Comparison of ENCODE assay signal across 8 cellular contexts in the genomic region with DNA sequence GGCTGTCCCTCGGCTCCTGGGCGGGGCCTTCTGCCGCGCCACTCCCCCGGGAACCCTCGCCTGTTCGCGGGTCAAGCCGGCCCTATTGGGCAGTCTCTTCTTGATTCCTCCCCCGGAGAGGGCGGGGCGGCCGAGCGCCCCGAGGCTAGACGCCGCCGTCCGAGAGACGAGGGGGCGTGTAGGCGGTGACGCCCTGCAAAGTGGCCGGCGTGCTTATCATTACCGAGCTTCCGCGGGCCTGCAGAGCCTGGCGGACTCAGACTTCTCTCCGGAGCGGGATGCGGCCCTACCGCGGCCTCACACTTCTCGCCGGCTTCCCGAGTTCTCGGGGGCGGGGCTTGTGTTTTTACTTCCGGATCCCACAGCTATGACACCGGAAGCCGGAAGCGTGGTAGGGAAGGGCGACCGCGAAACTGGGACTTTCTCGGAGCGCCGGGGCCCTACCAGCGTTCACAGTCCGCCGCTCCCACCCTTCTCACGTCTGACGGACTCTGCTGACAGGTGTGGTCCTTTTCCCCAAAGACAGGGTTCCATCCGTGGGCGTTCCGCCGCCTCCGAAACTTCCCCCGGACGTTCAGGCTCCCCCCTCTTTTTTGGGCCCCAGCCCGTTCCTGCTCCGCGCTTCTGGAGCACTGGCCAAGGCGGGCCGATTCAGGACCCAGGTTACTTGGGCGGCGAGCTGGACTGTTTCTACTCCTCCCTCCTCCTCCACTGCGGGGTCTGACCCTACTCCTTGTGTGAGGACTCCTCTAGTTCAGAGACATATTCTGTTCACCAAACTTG. TPM values are rescaled to one million over a fixed set of nuclear protein-coding genes. Genes with fewer than 3 reads are reported as not detected.
DNase-seq lines count a peak whose midpoint lies in the region; FAIRE-seq and TF ChIP-seq lines count a peak whose summit lies in the region.

A gene with protein sequence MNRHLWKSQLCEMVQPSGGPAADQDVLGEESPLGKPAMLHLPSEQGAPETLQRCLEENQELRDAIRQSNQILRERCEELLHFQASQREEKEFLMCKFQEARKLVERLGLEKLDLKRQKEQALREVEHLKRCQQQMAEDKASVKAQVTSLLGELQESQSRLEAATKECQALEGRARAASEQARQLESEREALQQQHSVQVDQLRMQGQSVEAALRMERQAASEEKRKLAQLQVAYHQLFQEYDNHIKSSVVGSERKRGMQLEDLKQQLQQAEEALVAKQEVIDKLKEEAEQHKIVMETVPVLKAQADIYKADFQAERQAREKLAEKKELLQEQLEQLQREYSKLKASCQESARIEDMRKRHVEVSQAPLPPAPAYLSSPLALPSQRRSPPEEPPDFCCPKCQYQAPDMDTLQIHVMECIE (plus strand): TSS at position 376 of the 783 bp plus-strand sequence. CDS start 4,383 bp downstream, outside the sequence.

- no peak for FAIRE-seq in frontal cortex (lab: Jason Lieb, UNC)

- in situ Hi-C loops in SK-MEL-5 (cut with HindIII; ENCODE audit: low pct_unique_long_range_greater_than_20kb, low sequenced_read_pairs) = no loop called here

- POLR2A ChIA-PET in HEK293T (lab: Yijun Ruan, JAX) = interaction anchor here (0.6 to 1.1 kb wide), 3 partner anchors 135 to 577 kb away, joined by 3 read pairs; no protein-coding TSS in a partner anchor

- DNase-seq in GF-D8 (lab: John Stamatoyannopoulos, UW) (peak; percentile 63), HEK293T (ENCODE audit: extremely low spot score) (peak; percentile 96), MV-4-11 (lab: John Stamatoyannopoulos, UW) (peak; percentile 85), SK-MEL-5 (ENCODE audit: low read depth, low spot score) (peak; percentile 86), frontal cortex (ENCODE audit: low spot score in 2 of 2) (peak; percentile 93 to 95), non-pigmented ciliary epithelial cell (ENCODE audit: low read depth) (peak; percentile 47), superior temporal gyrus (ENCODE audit: extremely low spot score) (peak; percentile 83)
- DNase-seq in activated naive CD4-positive, alpha-beta T cell treated with Interleukin-2 at 50 U/mL for 16 hours = peak; percentile 88

- CTCF ChIA-PET in HEK293T (lab: Yijun Ruan, JAX) = no interaction called here

TF ChIP-seq in HEK293T, 16 proteins besides CTCF, POLR2A, EP300 and RAD21:
- TF ChIP-seq ELF4 (IDR thresholded peaks at IDR 0.05) (peak; percentile 93), L3MBTL2 (conservative IDR thresholded peaks at IDR 0.05) (peak; percentile 28), FOXM1 (IDR thresholded peaks at IDR 0.05; ENCODE audit: borderline replicate concordance) (no peak), TARDBP (IDR thresholded peaks at IDR 0.05) (no peak), LEF1 (IDR thresholded peaks at IDR 0.05; ENCODE audit: borderline replicate concordance) (no peak), SP1 (IDR thresholded peaks at IDR 0.05) (no peak), BHLHE40 (IDR thresholded peaks at IDR 0.05; ENCODE audit: borderline replicate concordance) (no peak), FOXK2 (IDR thresholded peaks at IDR 0.05) (no peak)

RNA-seq across cellular contexts. Expression of the gene that starts here (rescaled TPM):
- 12.3 and 15.0 TPM in 2 replicates for total RNA-seq in SK-MEL-5 (2014; rRNA removed; shearing (Covaris generic))
- polyA plus RNA-seq in SK-MEL-5 (2015; cell fraction: cytosol; rRNA removed) = 43.6 and 54.9 TPM in 2 replicates
- 70.3 and 73.9 TPM in 2 replicates for polyA plus RNA-seq in SK-MEL-5 (2015; cell fraction: nucleus; rRNA removed)
- 4.1 TPM for total RNA-seq in frontal cortex

Comparison
In these comparisons a context has a peak if more than half of its experiments do, and no peak if none do; other contexts are left out.
1. Peak in every context shown above with its lines: DNase-seq.